ENCODE assay signal across 15 cellular contexts in the genomic region with DNA sequence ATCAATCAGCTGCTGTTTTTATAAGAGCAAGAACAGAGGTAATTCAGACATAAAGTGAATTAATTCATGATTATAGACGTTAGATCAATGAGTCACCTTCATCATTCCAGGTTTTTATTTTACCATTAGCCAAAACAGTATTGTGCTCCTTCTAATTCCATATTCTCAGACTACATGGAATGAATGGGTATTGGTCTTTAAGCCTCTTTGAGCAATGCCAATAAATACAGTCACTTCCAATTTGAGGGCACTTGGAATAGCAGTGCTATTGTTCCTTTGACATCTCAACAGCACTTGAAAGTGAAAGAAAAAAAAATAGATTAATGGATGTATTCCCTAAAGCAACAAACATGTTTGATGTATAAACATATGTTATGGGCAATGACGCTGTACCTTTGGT.
DNase-seq lines count a peak whose midpoint lies in the region.
"Had no signal": no experiment of that assay in that cellular context is flagged by ENCODE, and none has a peak within 500 bp of the region (broad histone marks: within the 10 kb centered on the region; RNA-seq: fewer than 3 reads in every experiment).

No MANE protein-coding gene starts in this region.

- POLR2A ChIA-PET in activated CD4-positive, alpha-beta memory T cell treated with anti-CD3 and anti-CD28 coated beads, Interleukin-2, amount 10 ng/mL, durations not matched to agents 7 days and 5 days (lab: Charles Lee), result no interaction called here

- no peaks in the 10 kb centered on the region for H3K36me3 Mint-ChIP-seq in activated CD4-positive, alpha-beta memory T cell treated with anti-CD3 and anti-CD28 coated beads, Interleukin-2, amount 10 ng/mL, durations not matched to agents 7 days and 5 days (ENCODE audit: low read depth)

- peaks cover 9% of the 10 kb centered on the region for H3K4me1 Mint-ChIP-seq in activated CD4-positive, alpha-beta memory T cell treated with anti-CD3 and anti-CD28 coated beads, Interleukin-2, amount 10 ng/mL, durations not matched to agents 7 days and 5 days

- CTCF ChIA-PET in activated CD4-positive, alpha-beta memory T cell treated with anti-CD3 and anti-CD28 coated beads, Interleukin-2, amount 10 ng/mL, durations not matched to agents 7 days and 5 days (lab: Charles Lee), result no interaction called here

- peak; percentile 68 for DNase-seq in NCI-H1105 treated with DMSO at 0.1 percent for 48 hours (lab: John Stamatoyannopoulos, UW)
- DNase-seq in NCI-H1105 (lab: John Stamatoyannopoulos, UW), result no peak
- DNase-seq in DMS53 treated with DMSO at 0.1 percent for 48 hours (lab: John Stamatoyannopoulos, UW; ENCODE audit: unreplicated experiment), result peak; percentile 9
- peak; percentile 81 for DNase-seq in NCI-H345 treated with DMSO at 0.1 percent for 48 hours (lab: John Stamatoyannopoulos, UW; ENCODE audit: unreplicated experiment)
- peak; percentile 11 for DNase-seq in astrocyte of the hippocampus (ENCODE audit: low read depth, low spot score)
- DNase-seq in activated CD4-positive, alpha-beta memory T cell treated with anti-CD3 and anti-CD28 coated beads, Interleukin-2, amount 10 ng/mL, durations not matched to agents 7 days and 5 days, result no peak
- no peak for DNase-seq in activated T-cell treated with anti-CD3 and anti-CD28 coated beads, Interleukin-2, amount 50 U/mL, for 1 hour
- DNase-seq: MM.1S, NCI-H1048, NCI-H1694 treated with DMSO at 0.1 percent for 48 hours, NCI-H2081 treated with DMSO at 0.1 percent for 48 hours, NCI-H226, NCI-H526 treated with DMSO at 0.1 percent for 48 hours, SJCRH30, T-helper 9 cell had no signal

- no peaks in the 10 kb centered on the region for H3K27me3 Mint-ChIP-seq in activated CD4-positive, alpha-beta memory T cell treated with anti-CD3 and anti-CD28 coated beads, Interleukin-2, amount 10 ng/mL, durations not matched to agents 7 days and 5 days

- no peak overlapping the region for H3K27ac Mint-ChIP-seq in activated CD4-positive, alpha-beta memory T cell treated with anti-CD3 and anti-CD28 coated beads, Interleukin-2, amount 10 ng/mL, durations not matched to agents 7 days and 5 days

- H3K9me3 Mint-ChIP-seq in activated CD4-positive, alpha-beta memory T cell treated with anti-CD3 and anti-CD28 coated beads, Interleukin-2, amount 10 ng/mL, durations not matched to agents 7 days and 5 days, result no peaks in the 10 kb centered on the region

- H3K4me3 Mint-ChIP-seq in activated CD4-positive, alpha-beta memory T cell treated with anti-CD3 and anti-CD28 coated beads, Interleukin-2, amount 10 ng/mL, durations not matched to agents 7 days and 5 days, result no peak overlapping the region

Comparison
In these comparisons a context has a peak if more than half of its experiments do, and no peak if none do; other contexts are left out.
1. DNase-seq: peak in NCI-H1105 treated with DMSO at 0.1 percent for 48 hours (single experiment), DMS53 treated with DMSO at 0.1 percent for 48 hours (single experiment), NCI-H345 treated with DMSO at 0.1 percent for 48 hours (single experiment) and astrocyte of the hippocampus (single experiment); none in NCI-H1105 (single experiment), activated CD4-positive, alpha-beta memory T cell treated with anti-CD3 and anti-CD28 coated beads, Interleukin-2, amount 10 ng/mL, durations not matched to agents 7 days and 5 days (single experiment) and activated T-cell treated with anti-CD3 and anti-CD28 coated beads, Interleukin-2, amount 50 U/mL, for 1 hour (single experiment).